In genomic region chr5:5025098-5025773, GRCh38 we compare ENCODE assay signal across 1 cellular context.
TF ChIP-seq lines count a peak whose summit lies in the region.

No MANE protein-coding gene starts in this region.

TF ChIP-seq in SK-N-SH treated with all-trans-retinoic acid at 6 μM for 48 hours, 23 proteins besides CTCF, POLR2A, EP300 and RAD21 (continued from another document):
- no peak for TF ChIP-seq CREB5 (CRISPR knock-in tag; IDR thresholded peaks at IDR 0.05; ENCODE audit: low read depth)
- no peak for TF ChIP-seq PATZ1 (CRISPR knock-in tag; IDR thresholded peaks at IDR 0.05; ENCODE audit: borderline replicate concordance)
- no peak for TF ChIP-seq ZNF70 (CRISPR knock-in tag; IDR thresholded peaks at IDR 0.05)
- TF ChIP-seq ARNTL (CRISPR knock-in tag; IDR thresholded peaks at IDR 0.05; ENCODE audit: borderline replicate concordance, low read depth): no peak
- no peak for TF ChIP-seq CSDC2 (CRISPR knock-in tag; IDR thresholded peaks at IDR 0.05)
- TF ChIP-seq RARB (CRISPR knock-in tag; IDR thresholded peaks at IDR 0.05): no peak
- no peak for TF ChIP-seq ZFP30 (CRISPR knock-in tag; IDR thresholded peaks at IDR 0.05)
- TF ChIP-seq ZFP3 (CRISPR knock-in tag; IDR thresholded peaks at IDR 0.05): no peak
